Comparison of ENCODE assay signal across 1 cellular context in genomic region chr10:132885451-132886210, GRCh38.
TF ChIP-seq lines count a peak whose summit lies in the region.

No MANE protein-coding gene starts in this region.

TF ChIP-seq in K562, 482 proteins besides CTCF, POLR2A, EP300 and RAD21:
- TF ChIP-seq ZNF263 (CRISPR knock-in tag; IDR thresholded peaks at IDR 0.05; ENCODE audit: borderline replicate concordance), result peak; percentile 99
- no peak for TF ChIP-seq ZNF561 (CRISPR knock-in tag; conservative IDR thresholded peaks at IDR 0.05)
